In genomic region chr9:68637020-68637419, GRCh38 we compare ENCODE assay signal across 21 cellular contexts.
DNase-seq lines count a peak whose midpoint lies in the region; ATAC-seq and TF ChIP-seq lines count a peak whose summit lies in the region.
"Had no signal": no experiment of that assay in that cellular context is flagged by ENCODE, and none has a peak within 500 bp of the region (broad histone marks: within the 10 kb centered on the region; RNA-seq: fewer than 3 reads in every experiment).

No MANE protein-coding gene starts in this region.

- no peaks in the 10 kb centered on the region for H3K4me1 ChIP-seq in colonic mucosa
- H3K4me1 ChIP-seq: foreskin keratinocyte had no signal

- ATAC-seq in stimulated activated naive CD8-positive, alpha-beta T cell treated with anti-CD3 and anti-CD28 coated beads, Interleukin-15, amount 100 ng/mL, for 72 hours: no peak
- ATAC-seq in activated CD8-positive, alpha-beta T cell treated with anti-CD3 and anti-CD28 coated beads, Interleukin-2, amount 10 ng/mL, durations not matched to agents 7 days and 5 days: no peak
- ATAC-seq: activated T-cell treated with anti-CD3 and anti-CD28 coated beads, Interleukin-2, amount 50 U/mL, for 72 hours; foreskin keratinocyte; GM23338 had no signal

- CTCF ChIA-PET in activated CD8-positive, alpha-beta T cell treated with anti-CD3 and anti-CD28 coated beads, Interleukin-2, amount 10 ng/mL, durations not matched to agents 7 days and 5 days (lab: Charles Lee): no interaction called here

- no peaks in the 10 kb centered on the region for H3K36me3 Mint-ChIP-seq in stimulated activated naive CD8-positive, alpha-beta T cell treated with anti-CD3 and anti-CD28 coated beads, Interleukin-15, Interleukin-2, amounts not matched to agents 100 ng/mL and 50 ng/mL, for 24 hours (ENCODE audit: low read depth)
- H3K36me3 Mint-ChIP-seq in activated CD8-positive, alpha-beta T cell treated with anti-CD3 and anti-CD28 coated beads, Interleukin-2, amount 10 ng/mL, durations not matched to agents 7 days and 5 days (ENCODE audit: low read depth): no peaks in the 10 kb centered on the region
- H3K36me3 Mint-ChIP-seq: activated naive CD8-positive, alpha-beta T cell had no signal

- peak overlapping the region; percentile 19 for H3K27ac Mint-ChIP-seq in stimulated activated naive CD8-positive, alpha-beta T cell treated with anti-CD3 and anti-CD28 coated beads, Interleukin-15, Interleukin-2, amounts not matched to agents 100 ng/mL and 50 ng/mL, for 24 hours
- H3K27ac Mint-ChIP-seq in stimulated activated naive CD8-positive, alpha-beta T cell treated with anti-CD3 and anti-CD28 coated beads, Interleukin-15, amount 100 ng/mL, for 72 hours: no peak overlapping the region
- H3K27ac Mint-ChIP-seq in activated CD8-positive, alpha-beta T cell treated with anti-CD3 and anti-CD28 coated beads, Interleukin-2, amount 10 ng/mL, durations not matched to agents 7 days and 5 days: no peak overlapping the region
- H3K27ac Mint-ChIP-seq: activated naive CD8-positive, alpha-beta T cell; activated T-cell treated with anti-CD3 and anti-CD28 coated beads, Interleukin-2, amount 50 U/mL, for 72 hours; GM23338 had no signal

- no peak for TF ChIP-seq CTCF in colonic mucosa (IDR thresholded peaks at IDR 0.05)

- H3K27me3 ChIP-seq in colonic mucosa: no peaks in the 10 kb centered on the region
- H3K27me3 ChIP-seq: brain microvascular endothelial cell, foreskin keratinocyte had no signal

- no peaks in the 10 kb centered on the region for H3K36me3 ChIP-seq in colonic mucosa
- H3K36me3 ChIP-seq: brain microvascular endothelial cell, thoracic aorta had no signal

- no peak overlapping the region for H3K4me3 ChIP-seq in colonic mucosa
- H3K4me3 ChIP-seq: GM23338, thoracic aorta had no signal

- peaks cover 15% of the 10 kb centered on the region for H3K4me1 Mint-ChIP-seq in stimulated activated naive CD8-positive, alpha-beta T cell treated with anti-CD3 and anti-CD28 coated beads, Interleukin-15, Interleukin-2, amounts not matched to agents 100 ng/mL and 50 ng/mL, for 24 hours (ENCODE audit: low read depth)
- H3K4me1 Mint-ChIP-seq in stimulated activated naive CD8-positive, alpha-beta T cell treated with anti-CD3 and anti-CD28 coated beads, Interleukin-15, amount 100 ng/mL, for 72 hours: no peaks in the 10 kb centered on the region
- no peaks in the 10 kb centered on the region for H3K4me1 Mint-ChIP-seq in activated CD8-positive, alpha-beta T cell treated with anti-CD3 and anti-CD28 coated beads, Interleukin-2, amount 10 ng/mL, durations not matched to agents 7 days and 5 days (ENCODE audit: low read depth)

- no peaks in the 10 kb centered on the region for H3K9me3 Mint-ChIP-seq in stimulated activated naive CD8-positive, alpha-beta T cell treated with anti-CD3 and anti-CD28 coated beads, Interleukin-15, Interleukin-2, amounts not matched to agents 100 ng/mL and 50 ng/mL, for 24 hours
- no peaks in the 10 kb centered on the region for H3K9me3 Mint-ChIP-seq in stimulated activated naive CD8-positive, alpha-beta T cell treated with anti-CD3 and anti-CD28 coated beads, Interleukin-15, amount 100 ng/mL, for 72 hours
- no peaks in the 10 kb centered on the region for H3K9me3 Mint-ChIP-seq in activated CD8-positive, alpha-beta T cell treated with anti-CD3 and anti-CD28 coated beads, Interleukin-2, amount 10 ng/mL, durations not matched to agents 7 days and 5 days (ENCODE audit: insufficient read depth)
- H3K9me3 Mint-ChIP-seq: activated T-cell treated with anti-CD3 and anti-CD28 coated beads, Interleukin-2, amount 50 U/mL, for 72 hours; GM23338 had no signal

- no peaks in the 10 kb centered on the region for H3K9me3 ChIP-seq in colonic mucosa
- H3K9me3 ChIP-seq: thoracic aorta had no signal

- no peaks in the 10 kb centered on the region for H3K27me3 Mint-ChIP-seq in stimulated activated naive CD8-positive, alpha-beta T cell treated with anti-CD3 and anti-CD28 coated beads, Interleukin-15, Interleukin-2, amounts not matched to agents 100 ng/mL and 50 ng/mL, for 24 hours
- H3K27me3 Mint-ChIP-seq in stimulated activated naive CD8-positive, alpha-beta T cell treated with anti-CD3 and anti-CD28 coated beads, Interleukin-15, amount 100 ng/mL, for 72 hours: peaks cover 29% of the 10 kb centered on the region
- H3K27me3 Mint-ChIP-seq in activated CD8-positive, alpha-beta T cell treated with anti-CD3 and anti-CD28 coated beads, Interleukin-2, amount 10 ng/mL, durations not matched to agents 7 days and 5 days (ENCODE audit: low read depth): peaks cover 6% of the 10 kb centered on the region

- intact Hi-C loops in colonic mucosa (cut with DNase I): no loop called here

- DNase-seq in stimulated activated naive CD8-positive, alpha-beta T cell treated with anti-CD3 and anti-CD28 coated beads, Interleukin-15, amount 100 ng/mL, for 72 hours: no peak
- DNase-seq in NCI-H2196 treated with DMSO at 0.1 percent for 48 hours (lab: John Stamatoyannopoulos, UW; ENCODE audit: unreplicated experiment) (peak; percentile 72), colonic mucosa (peak; percentile 72), epidermal melanocyte (ENCODE audit: insufficient read length, low spot score) (no peak), NCI-H82 (lab: John Stamatoyannopoulos, UW) (no peak)
- DNase-seq in activated CD8-positive, alpha-beta memory T cell treated with anti-CD3 and anti-CD28 coated beads for 24 hours: no peak
- no peak for DNase-seq in activated CD8-positive, alpha-beta T cell treated with anti-CD3 and anti-CD28 coated beads, Interleukin-2, amount 10 ng/mL, durations not matched to agents 7 days and 5 days
- DNase-seq: 8988T; activated CD4-positive, alpha-beta T cell treated with anti-CD3 and anti-CD28 coated beads, Interleukin-2, amount 50 U/mL, for 48 hours; activated T-cell treated with anti-CD3 and anti-CD28 coated beads, Interleukin-2, amount 50 U/mL, for 72 hours; brain microvascular endothelial cell; foreskin keratinocyte; MV-4-11; NCI-H524; nucleus accumbens; stimulated activated CD4-positive, alpha-beta T cell treated with anti-CD3 and anti-CD28 coated beads, Interleukin-2, amount 100 ng/mL, for 48 hours had no signal

- H3K27ac ChIP-seq in colonic mucosa: peak overlapping the region; percentile 61
- H3K27ac ChIP-seq: brain microvascular endothelial cell, foreskin keratinocyte, thoracic aorta, VCaP had no signal

- peak overlapping the region in 1 of 2 donors; percentile 55 for H3K9ac ChIP-seq in colonic mucosa (ENCODE audit: low read depth in 2 of 2, low read length in 2 of 2)

- POLR2A ChIA-PET in activated CD8-positive, alpha-beta T cell treated with anti-CD3 and anti-CD28 coated beads, Interleukin-2, amount 10 ng/mL, durations not matched to agents 7 days and 5 days (lab: Charles Lee): no interaction called here

- H3K4me3 Mint-ChIP-seq in stimulated activated naive CD8-positive, alpha-beta T cell treated with anti-CD3 and anti-CD28 coated beads, Interleukin-15, Interleukin-2, amounts not matched to agents 100 ng/mL and 50 ng/mL, for 24 hours: no peak overlapping the region
- no peak overlapping the region for H3K4me3 Mint-ChIP-seq in stimulated activated naive CD8-positive, alpha-beta T cell treated with anti-CD3 and anti-CD28 coated beads, Interleukin-15, amount 100 ng/mL, for 72 hours
- H3K4me3 Mint-ChIP-seq in activated CD8-positive, alpha-beta T cell treated with anti-CD3 and anti-CD28 coated beads, Interleukin-2, amount 10 ng/mL, durations not matched to agents 7 days and 5 days: no peak overlapping the region
- H3K4me3 Mint-ChIP-seq: activated naive CD8-positive, alpha-beta T cell; activated T-cell treated with anti-CD3 and anti-CD28 coated beads, Interleukin-2, amount 50 U/mL, for 72 hours; GM23338 had no signal

Comparison
In these comparisons a context has a peak if more than half of its experiments do, and no peak if none do; other contexts are left out.
1. DNase-seq: peak in NCI-H2196 treated with DMSO at 0.1 percent for 48 hours (single experiment) and colonic mucosa (single experiment); none in stimulated activated naive CD8-positive, alpha-beta T cell treated with anti-CD3 and anti-CD28 coated beads, Interleukin-15, amount 100 ng/mL, for 72 hours (0 of 2), epidermal melanocyte (single experiment), activated CD8-positive, alpha-beta memory T cell treated with anti-CD3 and anti-CD28 coated beads for 24 hours (single experiment), activated CD8-positive, alpha-beta T cell treated with anti-CD3 and anti-CD28 coated beads, Interleukin-2, amount 10 ng/mL, durations not matched to agents 7 days and 5 days (single experiment) and NCI-H82 (single experiment).